35 cellular contexts compared by ENCODE assay signal in the genomic region with DNA sequence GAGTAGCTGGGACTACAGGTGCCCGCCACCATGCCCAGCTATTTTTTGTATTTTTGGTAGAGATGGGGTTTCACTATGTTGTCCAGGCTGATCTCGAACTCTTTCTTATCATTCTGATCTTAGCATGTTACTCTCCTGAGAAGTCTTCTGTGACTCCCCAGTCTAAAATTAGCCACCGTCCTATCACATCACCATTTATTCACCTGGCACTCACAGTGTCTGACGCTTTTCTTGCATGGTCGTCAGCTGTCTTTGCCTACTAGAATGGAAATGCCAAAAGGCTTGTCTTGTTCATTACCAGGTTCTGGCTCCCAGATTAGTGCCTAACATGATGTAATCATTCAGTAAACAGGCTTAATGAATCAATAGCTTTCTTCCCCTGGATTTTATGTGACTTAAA. TPM values are rescaled to one million over a fixed set of nuclear protein-coding genes. Genes with fewer than 3 reads are reported as not detected.
"Had no signal": no experiment of that assay in that cellular context is flagged by ENCODE, and none has a peak within 500 bp of the region (broad histone marks: within the 10 kb centered on the region; RNA-seq: fewer than 3 reads in every experiment).

No MANE protein-coding gene starts in this region.

- H3K9me3 ChIP-seq: adrenal gland, ascending aorta, body of pancreas, breast epithelium had no signal

- H3K4me3 ChIP-seq: adrenal gland, ascending aorta, body of pancreas, breast epithelium, cardiac muscle cell had no signal

- DNase-seq: activated effector memory CD4-positive, alpha-beta T cell treated with anti-CD3 and anti-CD28 coated beads, Interleukin-2, amount 50 U/mL, for 16 hours; activated effector memory CD4-positive, alpha-beta T cell treated with Interleukin-2 at 50 U/mL for 16 hours; activated gamma-delta T cell; activated gamma-delta T cell treated with Interleukin-2 at 50 U/mL for 16 hours; activated naive CD4-positive, alpha-beta T cell; activated naive CD4-positive, alpha-beta T cell treated with anti-CD3 and anti-CD28 coated beads for 36 hours; activated naive CD4-positive, alpha-beta T cell treated with anti-CD3 and anti-CD28 coated beads, Interleukin-2, amount 10 ng/mL, durations not matched to agents 7 days and 5 days; activated naive CD4-positive, alpha-beta T cell treated with anti-CD3 and anti-CD28 coated beads, Interleukin-2, amount 50 U/mL, for 16 hours; activated naive CD4-positive, alpha-beta T cell treated with Interleukin-2 at 50 U/mL for 16 hours; activated naive CD8-positive, alpha-beta T cell treated with anti-CD3 and anti-CD28 coated beads for 36 hours; activated naive CD8-positive, alpha-beta T cell treated with anti-CD3 and anti-CD28 coated beads, Interleukin-2, amount 10 ng/mL, durations not matched to agents 7 days and 5 days; activated naive CD8-positive, alpha-beta T cell treated with anti-CD3 and anti-CD28 coated beads, Interleukin-2, amount 50 U/mL, for 24 hours; activated T-cell treated with anti-CD3 and anti-CD28 coated beads for 4 hours; activated T-cell treated with anti-CD3 and anti-CD28 coated beads, Interleukin-2, amount 50 U/mL, for 1 hour; activated T-cell treated with anti-CD3 and anti-CD28 coated beads, Interleukin-2, amount 50 U/mL, for 24 hours; activated T-cell treated with anti-CD3 and anti-CD28 coated beads, Interleukin-2, amount 50 U/mL, for 4 hours; activated T-cell treated with anti-CD3 and anti-CD28 coated beads, Interleukin-2, amount 50 U/mL, for 48 hours; activated T-cell treated with anti-CD3 and anti-CD28 coated beads, Interleukin-2, amount 50 U/mL, for 72 hours; adrenal gland; amniotic stem cell; amygdala; anterior cingulate cortex; aorta; body of pancreas; brain microvascular endothelial cell; caudate nucleus; central memory CD4-positive, alpha-beta T cell; cerebellar nuclear complex had no signal

- H3K4me1 ChIP-seq: adrenal gland, ascending aorta, body of pancreas, breast epithelium had no signal

- ATAC-seq: activated naive CD4-positive, alpha-beta T cell treated with anti-CD3 and anti-CD28 coated beads, Interleukin-2, amount 50 U/mL, for 72 hours; activated naive CD8-positive, alpha-beta T cell treated with anti-CD3 and anti-CD28 coated beads, Interleukin-2, amount 50 U/mL, for 24 hours; activated T-cell treated with anti-CD3 and anti-CD28 coated beads, Interleukin-2, amount 50 U/mL, for 4 hours; activated T-cell treated with anti-CD3 and anti-CD28 coated beads, Interleukin-2, amount 50 U/mL, for 72 hours; activated T-helper 17 cell treated with anti-CD3 and anti-CD28 coated beads, Interleukin-2, amount 50 U/mL, for 72 hours; body of pancreas had no signal

- H3K27me3 ChIP-seq: adrenal gland, ascending aorta, body of pancreas, brain microvascular endothelial cell, breast epithelium, cardiac muscle cell had no signal

- H3K36me3 ChIP-seq: adrenal gland, brain microvascular endothelial cell, breast epithelium had no signal

- FAIRE-seq: astrocyte, bronchial epithelial cell had no signal

- H3K27ac ChIP-seq: adrenal gland, ascending aorta, body of pancreas, brain microvascular endothelial cell, breast epithelium, cardiac muscle cell had no signal

RNA-seq across cellular contexts. Expression of a gene that starts 23.8 kb away (rescaled TPM):
- total RNA-seq: activated naive CD8-positive, alpha-beta T cell treated with anti-CD3 and anti-CD28 coated beads, Interleukin-2, amount 10 ng/mL, durations not matched to agents 7 days and 5 days had no signal
